Comparison of ENCODE assay signal across 1 cellular context in the genomic region with DNA sequence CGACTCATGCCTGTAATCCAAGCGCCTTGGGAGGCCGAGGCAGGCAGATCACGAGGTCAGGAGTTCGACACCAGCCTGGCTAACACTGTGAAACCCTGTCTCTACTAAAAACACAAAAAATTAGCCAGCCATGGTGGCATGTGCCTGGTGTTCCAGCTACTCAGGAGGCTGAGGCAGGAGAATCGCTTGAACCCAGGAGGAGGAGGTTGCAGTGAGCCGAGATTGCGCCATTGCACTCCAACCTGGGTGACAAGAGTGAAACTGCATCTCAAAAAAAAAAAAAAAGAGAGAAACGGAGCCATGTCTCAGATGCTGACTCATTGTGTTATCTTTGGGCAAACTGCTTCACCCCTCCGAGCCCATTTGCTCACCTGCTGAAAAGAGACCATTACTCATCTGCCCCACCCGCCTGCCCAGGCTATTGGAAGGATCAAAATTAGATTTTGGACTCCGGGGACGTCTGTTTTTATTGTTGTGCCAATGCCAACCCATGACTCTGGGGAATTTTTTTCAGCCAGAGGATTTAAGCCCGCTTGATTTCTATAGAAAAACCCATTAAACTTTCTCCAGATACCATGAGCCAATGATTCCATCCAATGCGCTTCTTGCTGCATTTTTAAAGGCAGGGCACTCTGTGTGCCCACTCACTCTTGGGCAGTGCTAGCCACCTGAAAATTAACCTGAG.
TF ChIP-seq lines count a peak whose summit lies in the region.

No MANE protein-coding gene starts in this region.

TF ChIP-seq in A549, 52 proteins besides CTCF, POLR2A, EP300 and RAD21 (continued from another document):
- peak; percentile 51 to 55; a peak in 2 of 5 replicates for TF ChIP-seq JUN (IDR thresholded peaks at IDR 0.05)
- TF ChIP-seq JUNB (IDR thresholded peaks at IDR 0.05) = peak; percentile 78
- no peak for TF ChIP-seq EHMT2 (IDR thresholded peaks at IDR 0.05; ENCODE audit: low read depth)
- TF ChIP-seq BHLHE40 (IDR thresholded peaks at IDR 0.05; ENCODE audit: low read depth, low read length) = no peak
- peak; percentile 74 to 85; a peak in 3 of 4 replicates for TF ChIP-seq CEBPB (IDR thresholded peaks at IDR 0.05)
